ENCODE assay signal across 14 cellular contexts in the genomic region with DNA sequence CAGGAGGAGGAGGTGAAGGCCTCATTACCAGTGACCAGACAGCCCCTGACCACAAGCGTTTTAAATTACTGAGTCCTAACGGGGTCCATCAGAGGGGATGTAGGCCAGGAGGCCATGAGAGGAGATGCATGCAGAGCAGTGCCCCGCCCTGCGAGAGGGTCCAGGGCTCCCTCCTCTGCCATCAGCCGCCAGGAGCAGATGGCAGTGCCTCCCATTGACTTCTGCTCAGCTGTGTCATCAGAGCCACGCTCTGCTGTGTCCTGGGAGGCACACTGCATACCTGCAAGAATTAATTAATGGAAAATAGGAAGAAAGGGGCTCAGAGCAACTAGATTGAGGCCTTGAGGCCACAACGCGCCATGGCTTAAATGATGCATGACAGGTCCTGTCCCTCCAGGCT.
A peak's percentile ranks its signal among the peaks of the same experiment; 100 is the strongest.
DNase-seq lines count a peak whose midpoint lies in the region; ATAC-seq and TF ChIP-seq lines count a peak whose summit lies in the region.
"Had no signal": no experiment of that assay in that cellular context is flagged by ENCODE, and none has a peak within 500 bp of the region (broad histone marks: within the 10 kb centered on the region; RNA-seq: fewer than 3 reads in every experiment).

No MANE protein-coding gene starts in this region.

- DNase-seq in NCI-H1694 (lab: John Stamatoyannopoulos, UW) (peak; percentile 53), NCI-H524 (lab: John Stamatoyannopoulos, UW) (peak; percentile 77 to 89), kidney tubule cell (ENCODE audit: low spot score) (peak; percentile 51), renal cortical epithelial cell (ENCODE audit: low read depth) (peak; percentile 38), coronary artery (ENCODE audit: low spot score) (no peak), sigmoid colon (no peak)
- DNase-seq: Caco-2; CD8-positive, alpha-beta memory T cell; DMS79; H7 had no signal

- no peak overlapping the region for H3K4me3 ChIP-seq in coronary artery
- H3K4me3 ChIP-seq in sigmoid colon = no peak overlapping the region
- H3K4me3 ChIP-seq: A549, GM23338 had no signal

- ATAC-seq in HG03045 (IDR thresholded peaks at IDR 0.05; ENCODE audit: unreplicated experiment) = no peak
- ATAC-seq: A549, GM23338 had no signal

- TF ChIP-seq EP300 in sigmoid colon (IDR thresholded peaks at IDR 0.05) = no peak

- intact Hi-C loops in sigmoid colon (cut with DNase I) = no loop called here

- H3K9me3 ChIP-seq in sigmoid colon = no peaks in the 10 kb centered on the region
- H3K9me3 ChIP-seq: A549, Caco-2 had no signal

- no peaks in the 10 kb centered on the region for H3K36me3 ChIP-seq in sigmoid colon

- H3K4me1 ChIP-seq in sigmoid colon = no peaks in the 10 kb centered on the region
- H3K4me1 ChIP-seq: A549, Caco-2 had no signal

- TF ChIP-seq CTCF in coronary artery (IDR thresholded peaks at IDR 0.05) (no peak), sigmoid colon (IDR thresholded peaks at IDR 0.05) (no peak)

- H3K27ac ChIP-seq in coronary artery (no peak overlapping the region), sigmoid colon (no peak overlapping the region)
- H3K27ac ChIP-seq: A549, HL-60 had no signal

- 92 to 93% methylated on average over 8 of the region's 8 CpGs for WGBS in sigmoid colon, 2 donors

- TF ChIP-seq POLR2A in sigmoid colon (IDR thresholded peaks at IDR 0.05) = no peak

- no peaks in the 10 kb centered on the region for H3K27me3 ChIP-seq in sigmoid colon

Comparison
In these comparisons a context has a peak if more than half of its experiments do, and no peak if none do; other contexts are left out.
1. DNase-seq: peak in NCI-H1694 (single experiment), NCI-H524 (2 of 2), kidney tubule cell (single experiment) and renal cortical epithelial cell (single experiment); none in coronary artery (single experiment) and sigmoid colon (single experiment).